In genomic region chr5:96175090-96175489, GRCh38 we compare ENCODE assay signal across 11 cellular contexts.
DNase-seq lines count a peak whose midpoint lies in the region; FAIRE-seq and TF ChIP-seq lines count a peak whose summit lies in the region.
"Had no signal": no experiment of that assay in that cellular context is flagged by ENCODE, and none has a peak within 500 bp of the region (broad histone marks: within the 10 kb centered on the region; RNA-seq: fewer than 3 reads in every experiment).

No MANE protein-coding gene starts in this region.

- H3K36me3 Mint-ChIP-seq in progenitor cell of endocrine pancreas (ENCODE audit: insufficient read depth), result peaks cover 1% of the 10 kb centered on the region
- H3K36me3 Mint-ChIP-seq: brain had no signal

- intact Hi-C loops in mammary epithelial cell (cut with micrococcal nuclease), result loop anchor here (5.0 kb wide), 1 partner anchor 318 kb away; no protein-coding TSS in a partner anchor

- TF ChIP-seq POLR2A in GM12892 (IDR thresholded peaks at IDR 0.05; ENCODE audit: low read depth, low read length), result no peak

- H3K27me3 ChIP-seq in mammary epithelial cell (ENCODE audit: insufficient read depth, low read length), result no peaks in the 10 kb centered on the region

- no peak overlapping the region for H3K4me3 Mint-ChIP-seq in progenitor cell of endocrine pancreas (ENCODE audit: low read depth)
- H3K4me3 Mint-ChIP-seq: brain had no signal

- H3K27me3 Mint-ChIP-seq in progenitor cell of endocrine pancreas, result no peaks in the 10 kb centered on the region

- H4K20me1 ChIP-seq in mammary epithelial cell (ENCODE audit: insufficient read depth, low read length), result no peaks in the 10 kb centered on the region

- peak; percentile 62 for FAIRE-seq in GM12892 (lab: Jason Lieb, UNC)

- peaks cover 7% of the 10 kb centered on the region for H3K4me1 Mint-ChIP-seq in progenitor cell of endocrine pancreas (ENCODE audit: low read depth)

- peak; percentile 40 to 41 for TF ChIP-seq CTCF in mammary epithelial cell (conservative IDR thresholded peaks at IDR 0.05 in 1 of 2, IDR thresholded peaks at IDR 0.05 in 1 of 2; ENCODE audit: extremely low read depth in 1 of 2, insufficient read depth in 1 of 2, low read depth in 1 of 2, low read length in 2 of 2)
- peak; percentile 35 for TF ChIP-seq CTCF in progenitor cell of endocrine pancreas (IDR thresholded peaks at IDR 0.05; ENCODE audit: unreplicated experiment)

- dilution Hi-C loops in mammary epithelial cell (cut with HindIII; ENCODE audit: low sequenced_read_pairs), result no loop called here

- H3K9ac ChIP-seq in mammary epithelial cell (ENCODE audit: insufficient read depth, low read length), result no peak overlapping the region

- no peak overlapping the region for H2AFZ ChIP-seq in mammary epithelial cell (ENCODE audit: low read depth, low read length)

- CTCF ChIA-PET in mammary epithelial cell (lab: Charles Lee; ENCODE audit: low non-redundant PET), result no interaction called here

- no peaks in the 10 kb centered on the region for H3K36me3 ChIP-seq in mammary epithelial cell (ENCODE audit: insufficient read depth, low read length)

- H3K4me3 ChIP-seq in mammary epithelial cell (replicated peaks in 1 of 3; ENCODE audit: insufficient read depth in 1 of 3, low read depth in 2 of 3, low read length in 3 of 3), result no peak overlapping the region
- H3K4me3 ChIP-seq: lung had no signal

- no peaks in the 10 kb centered on the region for H3K9me3 ChIP-seq in mammary epithelial cell (replicated peaks; ENCODE audit: insufficient read depth, low read length)

- H3K4me1 ChIP-seq in mammary epithelial cell (ENCODE audit: insufficient read depth, low read length), result peaks cover 42% of the 10 kb centered on the region

- DNase-seq in GM12892 (ENCODE audit: insufficient read length) (peak; percentile 10), LHCN-M2 (ENCODE audit: low read depth) (peak; percentile 47), mammary epithelial cell (peak; percentile 20), progenitor cell of endocrine pancreas (ENCODE audit: low spot score, unreplicated experiment) (no peak), NCI-H128 (lab: John Stamatoyannopoulos, UW; ENCODE audit: unreplicated experiment) (no peak), SK-N-DZ (ENCODE audit: low spot score) (no peak)
- DNase-seq in activated T-cell treated with anti-CD3 and anti-CD28 coated beads, Interleukin-2, amount 50 U/mL, for 48 hours, result no peak
- no peak for DNase-seq in stimulated activated CD4-positive, alpha-beta T cell treated with anti-CD3 and anti-CD28 coated beads, Interleukin-15, amount 100 ng/mL, for 24 hours
- DNase-seq: T-helper 9 cell had no signal

- in situ Hi-C loops in mammary epithelial cell (cut with MboI; ENCODE audit: low sequenced_read_pairs in 2 of 2), result no loop called here

- WGBS in mammary epithelial cell (ENCODE audit: low coverage, missing lambda C conversion rate), result 100% methylated on average over 2 of the region's 2 CpGs

- no peak overlapping the region for H3K27ac Mint-ChIP-seq in progenitor cell of endocrine pancreas
- H3K27ac Mint-ChIP-seq: brain had no signal

- H3K79me2 ChIP-seq in mammary epithelial cell (ENCODE audit: insufficient read depth, low read length), result no peaks in the 10 kb centered on the region

- no peak overlapping the region for H3K4me2 ChIP-seq in mammary epithelial cell (ENCODE audit: insufficient read depth, low read depth, low read length)

- peaks cover 3% of the 10 kb centered on the region for H3K9me3 Mint-ChIP-seq in progenitor cell of endocrine pancreas (ENCODE audit: low read depth)

- BruUV-seq in mammary epithelial cell (replicated peaks; lab: Mats Ljungman, UMichigan), result no TSS peak

- no peak overlapping the region for H3K27ac ChIP-seq in mammary epithelial cell (ENCODE audit: insufficient read depth, low read depth, low read length)

Comparison
In these comparisons a context has a peak if more than half of its experiments do, and no peak if none do; other contexts are left out.
1. DNase-seq: peak in GM12892 (single experiment), LHCN-M2 (single experiment) and mammary epithelial cell (single experiment); none in progenitor cell of endocrine pancreas (single experiment), NCI-H128 (single experiment), SK-N-DZ (single experiment), activated T-cell treated with anti-CD3 and anti-CD28 coated beads, Interleukin-2, amount 50 U/mL, for 48 hours (0 of 2) and stimulated activated CD4-positive, alpha-beta T cell treated with anti-CD3 and anti-CD28 coated beads, Interleukin-15, amount 100 ng/mL, for 24 hours (single experiment).